In the genomic region with DNA sequence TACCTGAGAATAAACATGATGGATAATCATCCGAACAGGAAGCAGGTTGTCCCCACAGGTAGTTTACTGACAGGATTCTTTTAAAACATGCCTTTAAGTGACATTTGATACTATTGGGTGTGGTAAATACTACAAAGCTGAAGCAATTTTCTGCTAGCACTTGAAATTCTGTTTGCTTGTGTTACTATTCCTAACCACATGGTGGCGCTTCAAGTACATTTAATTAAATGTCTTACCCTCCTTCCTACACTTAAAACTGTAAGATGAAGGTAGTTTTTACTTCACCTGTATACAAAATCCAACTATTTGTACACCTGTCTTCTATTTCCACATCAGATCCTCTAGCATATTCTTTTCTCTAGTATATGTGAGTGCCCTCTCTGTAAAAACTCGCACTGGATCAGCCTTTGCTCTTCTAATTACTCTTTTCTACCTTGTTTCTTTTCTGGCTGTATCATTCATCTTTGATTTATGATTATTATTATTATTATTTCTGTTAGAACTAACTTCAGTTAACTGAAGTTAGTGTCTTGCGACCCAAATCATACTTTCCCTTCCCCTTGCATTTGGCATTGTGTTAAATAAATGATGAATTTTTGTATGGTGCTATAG, we compare ENCODE assay signal across 7 cellular contexts. TPM values are rescaled to one million over a fixed set of nuclear protein-coding genes. Genes with fewer than 3 reads are reported as not detected.
A peak's percentile ranks its signal among the peaks of the same experiment; 100 is the strongest.
DNase-seq lines count a peak whose midpoint lies in the region; ATAC-seq and TF ChIP-seq lines count a peak whose summit lies in the region.

No MANE protein-coding gene starts in this region.

- intact Hi-C loops in OCI-LY7 (cut with micrococcal nuclease; ENCODE audit: unreplicated experiment): loop anchor here (10.0 kb wide), 3 partner anchors 308 to 1408 kb away; no protein-coding TSS in a partner anchor
- intact Hi-C loops in naive thymus-derived CD4-positive, alpha-beta T cell (cut with micrococcal nuclease): loop anchor here (1.0 to 5.0 kb wide), 9 partner anchors 31 to 1405 kb away; a partner anchor contains a TSS

- H3K9me3 ChIP-seq in OCI-LY7 (ENCODE audit: low read length): no peaks in the 10 kb centered on the region
- H3K9me3 ChIP-seq in naive thymus-derived CD4-positive, alpha-beta T cell (ENCODE audit: control insufficient read depth in 2 of 3, low read length in 3 of 3): no peaks in the 10 kb centered on the region

- POLR2A ChIA-PET in OCI-LY7 (lab: Charles Lee): no interaction called here
- POLR2A ChIA-PET in naive thymus-derived CD4-positive, alpha-beta T cell (lab: Charles Lee): no interaction called here

- H4K20me1 ChIP-seq in OCI-LY7 (ENCODE audit: insufficient read depth, low read length): no peaks in the 10 kb centered on the region

- no peaks in the 10 kb centered on the region for H3K9me2 ChIP-seq in OCI-LY7 (ENCODE audit: insufficient read depth, low read length)

- H3K4me2 ChIP-seq in OCI-LY7 (ENCODE audit: low read length): no peak overlapping the region

- no peak overlapping the region for H3K27ac ChIP-seq in OCI-LY7 (ENCODE audit: low read depth, low read length, poor library complexity, severe bottlenecking)
- no peak overlapping the region for H3K27ac ChIP-seq in naive thymus-derived CD4-positive, alpha-beta T cell (ENCODE audit: low read depth, low read length)

- no peaks in the 10 kb centered on the region for H3K27me3 Mint-ChIP-seq in naive thymus-derived CD4-positive, alpha-beta T cell
- H3K27me3 Mint-ChIP-seq in T-helper 2 cell treated with Interferon-gamma antibody and Interleukin-4, amounts not matched to agents 5 μg/mL and 100 μg/mL, for 36 hours (ENCODE audit: low read depth): no peaks in the 10 kb centered on the region

- peaks cover 3% of the 10 kb centered on the region for H3K4me1 ChIP-seq in OCI-LY7 (ENCODE audit: insufficient read depth, low read length, poor library complexity, severe bottlenecking)
- H3K4me1 ChIP-seq in naive thymus-derived CD4-positive, alpha-beta T cell (ENCODE audit: control insufficient read depth in 2 of 2, insufficient read depth in 2 of 2, low read length in 2 of 2): peaks cover 0 to 4% of the 10 kb centered on the region in 2 donors

- H3K4me3 Mint-ChIP-seq in naive thymus-derived CD4-positive, alpha-beta T cell: no peak overlapping the region
- no peak overlapping the region for H3K4me3 Mint-ChIP-seq in T-helper 2 cell treated with Interferon-gamma antibody and Interleukin-4, amounts not matched to agents 5 μg/mL and 100 μg/mL, for 36 hours

- TF ChIP-seq CTCF in OCI-LY7 (conservative IDR thresholded peaks at IDR 0.05; ENCODE audit: low read length): peak; percentile 91

- H3K9me3 Mint-ChIP-seq in naive thymus-derived CD4-positive, alpha-beta T cell: no peaks in the 10 kb centered on the region
- H3K9me3 Mint-ChIP-seq in T-helper 2 cell treated with Interferon-gamma antibody and Interleukin-4, amounts not matched to agents 5 μg/mL and 100 μg/mL, for 36 hours: no peaks in the 10 kb centered on the region

- DNase-seq in DMS114 treated with DMSO at 0.1 percent for 48 hours (lab: John Stamatoyannopoulos, UW; ENCODE audit: unreplicated experiment) (peak; percentile 44), H4 (ENCODE audit: low spot score) (peak; percentile 49), OCI-LY7 (ENCODE audit: low spot score) (peak; percentile 61), dermis microvascular lymphatic vessel endothelial cell (ENCODE audit: low read depth in 2 of 2) (peak; percentile 27 to 54), germinal center (ENCODE audit: low spot score) (no peak)
- DNase-seq in naive thymus-derived CD4-positive, alpha-beta T cell: peak in 5 of 9 donors; percentile 21 to 45 (median 33)
- no peak for DNase-seq in T-helper 2 cell treated with Interferon-gamma antibody and Interleukin-4, amounts not matched to agents 5 μg/mL and 100 μg/mL, for 36 hours (ENCODE audit: low spot score)

- peaks cover 7 to 30% (median 11%) of the 10 kb centered on the region in 7 donors for H3K4me1 Mint-ChIP-seq in naive thymus-derived CD4-positive, alpha-beta T cell
- H3K4me1 Mint-ChIP-seq in T-helper 2 cell treated with Interferon-gamma antibody and Interleukin-4, amounts not matched to agents 5 μg/mL and 100 μg/mL, for 36 hours (ENCODE audit: low read depth): peaks cover 28% of the 10 kb centered on the region

- no TSS peak for BruUV-seq in OCI-LY7 (replicated peaks; lab: Mats Ljungman, UMichigan)

- H3K4me3 ChIP-seq in OCI-LY7 (ENCODE audit: low read depth, low read length, poor library complexity, severe bottlenecking): no peak overlapping the region
- H3K4me3 ChIP-seq in naive thymus-derived CD4-positive, alpha-beta T cell (ENCODE audit: low read length): no peak overlapping the region

- H3K36me3 Mint-ChIP-seq in naive thymus-derived CD4-positive, alpha-beta T cell: peaks cover 0 to 32% (median 16%) of the 10 kb centered on the region in 5 donors
- H3K36me3 Mint-ChIP-seq in T-helper 2 cell treated with Interferon-gamma antibody and Interleukin-4, amounts not matched to agents 5 μg/mL and 100 μg/mL, for 36 hours (ENCODE audit: low read depth): peaks cover 27% of the 10 kb centered on the region

- H3K27ac Mint-ChIP-seq in naive thymus-derived CD4-positive, alpha-beta T cell: no peak overlapping the region
- H3K27ac Mint-ChIP-seq in T-helper 2 cell treated with Interferon-gamma antibody and Interleukin-4, amounts not matched to agents 5 μg/mL and 100 μg/mL, for 36 hours: no peak overlapping the region

- H3K27me3 ChIP-seq in naive thymus-derived CD4-positive, alpha-beta T cell (ENCODE audit: control insufficient read depth in 2 of 2, insufficient read depth in 2 of 2, low read length in 2 of 2): no peaks in the 10 kb centered on the region

- peak; percentile 45 for ATAC-seq in naive thymus-derived CD4-positive, alpha-beta T cell

- no peaks in the 10 kb centered on the region for H3K79me2 ChIP-seq in OCI-LY7 (ENCODE audit: insufficient read depth, low read depth, low read length)

- peaks cover 87% of the 10 kb centered on the region for H3K36me3 ChIP-seq in OCI-LY7 (ENCODE audit: insufficient read depth, low read length)
- peaks cover 0 to 36% (median 10%) of the 10 kb centered on the region in 3 experiments for H3K36me3 ChIP-seq in naive thymus-derived CD4-positive, alpha-beta T cell (ENCODE audit: control insufficient read depth in 2 of 3, insufficient read depth in 3 of 3, low read length in 3 of 3)

- CTCF ChIA-PET in OCI-LY7 (lab: Charles Lee; ENCODE audit: unreplicated experiment): no interaction called here
- CTCF ChIA-PET in naive thymus-derived CD4-positive, alpha-beta T cell (lab: Charles Lee): no interaction called here

- H2AFZ ChIP-seq in OCI-LY7 (ENCODE audit: low read length): no peak overlapping the region

RNA-seq across cellular contexts. Expression of a gene that starts 18.4 kb away (rescaled TPM):
- total RNA-seq in H4 (2014; rRNA removed; shearing (Covaris generic)): 63.2 and 72.0 TPM in 2 replicates
- 36.4 and 37.8 TPM in 2 replicates for total RNA-seq in OCI-LY7 (2014; rRNA removed; shearing (Covaris generic))
- total RNA-seq in OCI-LY7 (2022) (46.4 and 49.2 TPM in 2 replicates), dermis microvascular lymphatic vessel endothelial cell (61.5 and 63.0 TPM in 2 replicates)
- 10 to 100 TPM; 23.8 to 50.5 (median 35.9) TPM for total RNA-seq in naive thymus-derived CD4-positive, alpha-beta T cell
- polyA plus RNA-seq in naive thymus-derived CD4-positive, alpha-beta T cell: 10 to 100 TPM; 30.9 to 31.9 TPM

RNA-seq across cellular contexts. Expression of a gene that starts 30.8 kb away (rescaled TPM):
- total RNA-seq in H4 (2014; rRNA removed; shearing (Covaris generic)): 0.66 and 1.7 TPM in 2 replicates
- total RNA-seq in OCI-LY7 (2014; rRNA removed; shearing (Covaris generic)): 0.64 and 1.5 TPM in 2 replicates
- total RNA-seq in OCI-LY7 (2022): 1.7 and 2.9 TPM in 2 replicates
- 0.13 and 0.26 TPM in 2 replicates for total RNA-seq in dermis microvascular lymphatic vessel endothelial cell
- 1 to 10 TPM; 1.6 to 3.0 (median 2.9) TPM for total RNA-seq in naive thymus-derived CD4-positive, alpha-beta T cell
- 1 to 10 TPM in 1 of 2 donors, under 1 TPM in 1; 0.43 to 1.4 TPM for polyA plus RNA-seq in naive thymus-derived CD4-positive, alpha-beta T cell

Comparison
In these comparisons a context has a peak if more than half of its experiments do, and no peak if none do; other contexts are left out.
1. DNase-seq: peak in DMS114 treated with DMSO at 0.1 percent for 48 hours (single experiment), H4 (single experiment), OCI-LY7 (single experiment), dermis microvascular lymphatic vessel endothelial cell (2 of 2) and naive thymus-derived CD4-positive, alpha-beta T cell (5 of 9); none in germinal center (single experiment) and T-helper 2 cell treated with Interferon-gamma antibody and Interleukin-4, amounts not matched to agents 5 μg/mL and 100 μg/mL, for 36 hours (single experiment).